In the genomic region with DNA sequence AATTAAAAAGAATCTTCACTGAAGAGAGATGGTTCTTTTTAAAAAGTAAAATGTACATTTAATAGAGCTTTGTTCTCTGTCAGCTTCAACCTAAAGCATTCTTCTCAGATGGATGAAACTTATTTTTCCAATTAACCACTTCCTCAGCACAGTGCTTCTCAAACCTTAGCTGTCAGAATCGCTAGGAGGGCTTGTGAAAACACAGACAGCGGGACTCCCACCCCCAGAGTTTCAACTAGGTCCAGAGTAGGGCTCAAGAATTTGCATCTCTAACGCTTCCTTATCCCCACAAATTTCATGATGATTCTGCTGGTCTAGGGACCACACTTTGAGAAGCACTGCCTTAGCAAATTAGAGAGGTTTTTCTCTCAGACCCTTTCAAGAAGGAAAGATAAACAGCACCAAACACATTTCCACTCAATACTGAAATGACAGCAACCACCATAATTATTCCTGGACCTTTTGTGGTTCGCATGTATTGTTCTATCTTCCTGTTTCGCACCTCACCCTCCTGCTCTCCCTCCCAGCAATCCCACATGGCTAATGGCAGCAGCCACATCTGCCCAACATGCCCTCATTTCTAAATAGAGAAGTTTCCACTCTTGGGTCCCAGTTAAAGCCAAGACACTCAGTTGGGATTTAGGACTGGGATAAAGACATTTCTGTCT, we compare ENCODE assay signal across 22 cellular contexts.
A peak's percentile ranks its signal among the peaks of the same experiment; 100 is the strongest.
DNase-seq lines count a peak whose midpoint lies in the region; ATAC-seq, FAIRE-seq and TF ChIP-seq lines count a peak whose summit lies in the region.
"Had no signal": no experiment of that assay in that cellular context is flagged by ENCODE, and none has a peak within 500 bp of the region (broad histone marks: within the 10 kb centered on the region; RNA-seq: fewer than 3 reads in every experiment).

No MANE protein-coding gene starts in this region.

- H3K27ac Mint-ChIP-seq in activated T-helper 1 cell treated with anti-CD3 and anti-CD28 coated beads, Interleukin-12 subunit alpha, Interleukin-12 subunit beta, Interleukin-2, Interleukin-4 antibody, amounts not matched to agents 30 ng/mL and 10 ng/mL and 1 ng/mL, durations not matched to agents 14 hours and 24 hours and 36 hours, result peak overlapping the region; percentile 16

- no peak overlapping the region for H3K4me3 ChIP-seq in GM12865 (ENCODE audit: low read depth, low read length)
- no peak overlapping the region for H3K4me3 ChIP-seq in mucosa of descending colon
- H3K4me3 ChIP-seq: Peyer's patch, SK-N-MC, suprapubic skin had no signal

- H3K36me3 ChIP-seq in mucosa of descending colon (ENCODE audit: low read depth), result no peaks in the 10 kb centered on the region
- H3K36me3 ChIP-seq: suprapubic skin had no signal

- peaks cover 10% of the 10 kb centered on the region for H3K36me3 Mint-ChIP-seq in activated T-helper 1 cell treated with anti-CD3 and anti-CD28 coated beads, Interleukin-12 subunit alpha, Interleukin-12 subunit beta, Interleukin-2, Interleukin-4 antibody, amounts not matched to agents 30 ng/mL and 10 ng/mL and 1 ng/mL, durations not matched to agents 14 hours and 24 hours and 36 hours (ENCODE audit: low read depth)

- no peaks in the 10 kb centered on the region for H3K27me3 Mint-ChIP-seq in activated T-helper 1 cell treated with anti-CD3 and anti-CD28 coated beads, Interleukin-12 subunit alpha, Interleukin-12 subunit beta, Interleukin-2, Interleukin-4 antibody, amounts not matched to agents 30 ng/mL and 10 ng/mL and 1 ng/mL, durations not matched to agents 14 hours and 24 hours and 36 hours (ENCODE audit: insufficient read depth)
- H3K27me3 Mint-ChIP-seq: CD4-positive, alpha-beta memory T cell had no signal

- peaks cover 30% of the 10 kb centered on the region for H3K4me1 Mint-ChIP-seq in activated T-helper 1 cell treated with anti-CD3 and anti-CD28 coated beads, Interleukin-12 subunit alpha, Interleukin-12 subunit beta, Interleukin-2, Interleukin-4 antibody, amounts not matched to agents 30 ng/mL and 10 ng/mL and 1 ng/mL, durations not matched to agents 14 hours and 24 hours and 36 hours (ENCODE audit: low read depth)

- peak; percentile 53 for DNase-seq in GM12865 (ENCODE audit: low read depth)
- DNase-seq in GM19239 (ENCODE audit: insufficient read length, low spot score), result no peak
- no peak for DNase-seq in activated T-helper 1 cell treated with anti-CD3 and anti-CD28 coated beads, Interleukin-12 subunit alpha, Interleukin-12 subunit beta, Interleukin-2, Interleukin-4 antibody, amounts not matched to agents 30 ng/mL and 10 ng/mL and 1 ng/mL, durations not matched to agents 14 hours and 24 hours and 36 hours (ENCODE audit: low spot score)
- no peak for DNase-seq in cardiac septum (ENCODE audit: low spot score)
- DNase-seq in substantia nigra (lab: John Stamatoyannopoulos, UW), result no peak
- DNase-seq in mucosa of descending colon, result no peak
- no peak for DNase-seq in DMS 273 treated with DMSO at 0.1 percent for 48 hours (lab: John Stamatoyannopoulos, UW)
- DNase-seq: activated CD4-positive, alpha-beta T cell treated with anti-CD3 and anti-CD28 coated beads for 1 hour; activated CD8-positive, alpha-beta memory T cell treated with anti-CD3 and anti-CD28 coated beads, Interleukin-2, amount 50 U/mL, for 4 hours; activated naive CD4-positive, alpha-beta T cell; CD4-positive, alpha-beta memory T cell; cortex of kidney; foreskin melanocyte; left colon; NCI-H1417 treated with DMSO at 0.1 percent for 48 hours; NCI-H82; Peyer's patch; stimulated activated CD4-positive, alpha-beta T cell treated with anti-CD3 and anti-CD28 coated beads, Interleukin-2, amount 100 ng/mL, for 48 hours; T1000 had no signal

- no peak overlapping the region for H3K4me3 Mint-ChIP-seq in activated T-helper 1 cell treated with anti-CD3 and anti-CD28 coated beads, Interleukin-12 subunit alpha, Interleukin-12 subunit beta, Interleukin-2, Interleukin-4 antibody, amounts not matched to agents 30 ng/mL and 10 ng/mL and 1 ng/mL, durations not matched to agents 14 hours and 24 hours and 36 hours
- H3K4me3 Mint-ChIP-seq: CD4-positive, alpha-beta memory T cell had no signal

- intact Hi-C loops in activated T-helper 1 cell treated with anti-CD3 and anti-CD28 coated beads, Interleukin-12 subunit alpha, Interleukin-12 subunit beta, Interleukin-2, Interleukin-4 antibody, amounts not matched to agents 30 ng/mL and 10 ng/mL and 1 ng/mL, durations not matched to agents 14 hours and 24 hours and 36 hours (cut with micrococcal nuclease), result loop anchor here (5.0 kb wide), 1 partner anchor 72 kb away; a partner anchor contains a TSS
- intact Hi-C loops in cardiac septum (cut with DNase I) (no loop called here), mucosa of descending colon (cut with DNase I, micrococcal nuclease) (no loop called here)

- H3K4me1 ChIP-seq in mucosa of descending colon (ENCODE audit: low read depth), result no peaks in the 10 kb centered on the region

- no peak overlapping the region for H3K27ac ChIP-seq in substantia nigra (ENCODE audit: low read depth, low read length, poor library complexity, severe bottlenecking)
- H3K27ac ChIP-seq: Peyer's patch, SK-N-MC, suprapubic skin had no signal

- ATAC-seq in HG02678 (IDR thresholded peaks at IDR 0.05; ENCODE audit: unreplicated experiment) (peak; percentile 36), mucosa of descending colon (no peak)
- ATAC-seq: left colon had no signal

- no peaks in the 10 kb centered on the region for H3K9me3 ChIP-seq in mucosa of descending colon
- H3K9me3 ChIP-seq: Peyer's patch, suprapubic skin had no signal

- no peak for TF ChIP-seq CTCF in GM12865 (IDR thresholded peaks at IDR 0.05; ENCODE audit: insufficient read depth, low read depth, low read length, missing control alignments)
- TF ChIP-seq CTCF in mucosa of descending colon (IDR thresholded peaks at IDR 0.05), result no peak

- no peaks in the 10 kb centered on the region for H3K9me3 Mint-ChIP-seq in activated T-helper 1 cell treated with anti-CD3 and anti-CD28 coated beads, Interleukin-12 subunit alpha, Interleukin-12 subunit beta, Interleukin-2, Interleukin-4 antibody, amounts not matched to agents 30 ng/mL and 10 ng/mL and 1 ng/mL, durations not matched to agents 14 hours and 24 hours and 36 hours
- H3K9me3 Mint-ChIP-seq: CD4-positive, alpha-beta memory T cell had no signal

- FAIRE-seq in GM19239 (lab: Jason Lieb, UNC), result peak; percentile 94
